ENCODE assay signal across 8 cellular contexts in the genomic region with DNA sequence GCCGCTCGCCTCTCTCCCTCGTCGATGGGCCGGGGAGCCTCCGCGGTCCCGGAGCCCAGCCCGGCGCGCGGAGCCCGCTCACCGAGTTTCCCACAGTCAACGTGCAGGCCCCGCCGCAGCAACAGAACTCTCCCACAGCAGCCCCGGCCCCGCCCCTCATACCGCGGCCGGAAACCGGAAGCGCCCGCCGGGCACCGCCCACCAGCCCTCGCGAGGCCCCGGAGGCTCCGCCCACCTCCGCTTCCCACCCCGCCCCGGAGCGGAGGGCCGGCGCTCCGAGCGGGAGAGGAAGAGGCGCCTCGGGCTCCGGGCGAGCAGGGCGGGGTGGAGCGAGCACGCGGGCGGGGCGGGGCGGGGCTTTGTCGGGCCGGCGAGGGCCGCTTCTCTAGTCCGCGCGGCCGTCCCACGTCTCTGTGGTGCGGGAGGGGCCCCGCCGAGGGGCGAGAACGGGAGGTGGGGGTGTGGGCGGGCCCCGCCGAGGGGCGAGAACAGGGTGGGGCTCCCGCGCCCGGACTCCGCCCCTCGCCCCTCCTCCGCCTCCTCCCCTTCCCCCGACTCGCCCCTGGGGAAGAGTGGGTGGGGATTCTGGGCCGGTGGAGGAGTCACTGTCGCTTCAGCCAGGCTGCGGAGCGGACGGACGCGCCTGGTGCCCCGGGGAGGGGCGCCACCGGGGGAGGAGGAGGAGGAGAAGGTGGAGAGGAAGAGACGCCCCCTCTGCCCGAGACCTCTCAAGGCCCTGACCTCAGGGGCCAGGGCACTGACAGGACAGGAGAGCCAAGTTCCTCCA. TPM values are rescaled to one million over a fixed set of nuclear protein-coding genes. Genes with fewer than 3 reads are reported as not detected.
A peak's percentile ranks its signal among the peaks of the same experiment; 100 is the strongest.
DNase-seq lines count a peak whose midpoint lies in the region; ATAC-seq and TF ChIP-seq lines count a peak whose summit lies in the region.

Gene ABCD1 (plus strand): TSS at position 605 of the 787 bp plus-strand sequence. CDS start 411 bp downstream, outside the sequence.
Gene BCAP31 (minus strand): TSS at position 136 of the 787 bp plus-strand sequence. CDS start 1,143 bp downstream, outside the sequence.

- peak within 1 kb of the TSS; percentile 87 for H3K4me2 ChIP-seq in fibroblast of lung (ENCODE audit: extremely low read depth, insufficient read depth, low read length)

- peak within 1 kb of the TSS; percentile 62 for H3K27ac ChIP-seq in fibroblast of lung (ENCODE audit: insufficient read depth, low read length)

- POLR2A ChIA-PET in naive thymus-derived CD8-positive, alpha-beta T cell (lab: Charles Lee): interaction anchor here (0.6 to 0.8 kb wide), 3 partner anchors 155 to 818 kb away, joined by 3 to 5 read pairs (median 4); no protein-coding TSS in a partner anchor

- H4K20me1 ChIP-seq in fibroblast of lung (ENCODE audit: control insufficient read depth, extremely low read depth, insufficient read depth, low read length): no peaks in the 10 kb centered on the region

- DNase-seq in DMS153 treated with DMSO at 0.1 percent for 48 hours (lab: John Stamatoyannopoulos, UW; ENCODE audit: unreplicated experiment): peak; percentile 89
- DNase-seq in KBM-7: peak; percentile 95
- DNase-seq in RPMI7951 (ENCODE audit: low read depth): peak; percentile 83
- peak; percentile 86 for DNase-seq in activated T-helper 1 cell treated with anti-CD3 and anti-CD28 coated beads, Interleukin-12 subunit alpha, Interleukin-12 subunit beta, Interleukin-2, Interleukin-4 antibody, amounts not matched to agents 30 ng/mL and 10 ng/mL and 1 ng/mL, durations not matched to agents 14 hours and 24 hours and 36 hours (ENCODE audit: low spot score)
- peak; percentile 77 to 86 for DNase-seq in fibroblast of lung (ENCODE audit: low read depth in 2 of 2)
- DNase-seq in naive thymus-derived CD8-positive, alpha-beta T cell: peak; percentile 80 to 92 (median 88)

- H3K9ac ChIP-seq in fibroblast of lung (ENCODE audit: insufficient read depth, low read length): peak within 1 kb of the TSS; percentile 61

- H3K27me3 ChIP-seq in fibroblast of lung (ENCODE audit: control insufficient read depth, insufficient read depth, low read length): no peaks in the 10 kb centered on the region

- H3K36me3 ChIP-seq in fibroblast of lung (ENCODE audit: control insufficient read depth, insufficient read depth, low read length): peaks cover 2% of the 10 kb centered on the region

- peaks cover 17% of the 10 kb centered on the region for H3K4me1 Mint-ChIP-seq in activated T-helper 1 cell treated with anti-CD3 and anti-CD28 coated beads, Interleukin-12 subunit alpha, Interleukin-12 subunit beta, Interleukin-2, Interleukin-4 antibody, amounts not matched to agents 30 ng/mL and 10 ng/mL and 1 ng/mL, durations not matched to agents 14 hours and 24 hours and 36 hours (ENCODE audit: low read depth)
- peaks cover 3 to 47% (median 35%) of the 10 kb centered on the region in 4 donors for H3K4me1 Mint-ChIP-seq in naive thymus-derived CD8-positive, alpha-beta T cell
- peaks cover 33% of the 10 kb centered on the region for H3K4me1 Mint-ChIP-seq in stimulated activated memory B cell treated with anti-CD40 and anti-IgM and Interleukin-4, amounts not matched to agents 10 μg/mL and 1 μg/mL and 100 μg/mL, for 72 hours

- no peak for TF ChIP-seq CTCF in fibroblast of lung (conservative IDR thresholded peaks at IDR 0.05 in 1 of 2, IDR thresholded peaks at IDR 0.05 in 1 of 2; ENCODE audit: low read depth in 1 of 2, low read length in 2 of 2)

- no peaks in the 10 kb centered on the region for H3K9me3 ChIP-seq in fibroblast of lung (ENCODE audit: control insufficient read depth, insufficient read depth, low read depth, low read length)

- H3K27ac Mint-ChIP-seq in activated T-helper 1 cell treated with anti-CD3 and anti-CD28 coated beads, Interleukin-12 subunit alpha, Interleukin-12 subunit beta, Interleukin-2, Interleukin-4 antibody, amounts not matched to agents 30 ng/mL and 10 ng/mL and 1 ng/mL, durations not matched to agents 14 hours and 24 hours and 36 hours: peak within 1 kb of the TSS; percentile 85
- peak within 1 kb of the TSS; percentile 31 to 92 (median 83) for H3K27ac Mint-ChIP-seq in naive thymus-derived CD8-positive, alpha-beta T cell
- peak within 1 kb of the TSS; percentile 86 for H3K27ac Mint-ChIP-seq in stimulated activated memory B cell treated with anti-CD40 and anti-IgM and Interleukin-4, amounts not matched to agents 10 μg/mL and 1 μg/mL and 100 μg/mL, for 72 hours

- peak within 1 kb of the TSS; percentile 92 for H3K4me3 Mint-ChIP-seq in activated T-helper 1 cell treated with anti-CD3 and anti-CD28 coated beads, Interleukin-12 subunit alpha, Interleukin-12 subunit beta, Interleukin-2, Interleukin-4 antibody, amounts not matched to agents 30 ng/mL and 10 ng/mL and 1 ng/mL, durations not matched to agents 14 hours and 24 hours and 36 hours
- H3K4me3 Mint-ChIP-seq in naive thymus-derived CD8-positive, alpha-beta T cell: peak within 1 kb of the TSS; percentile 77 to 92 (median 86)
- peak within 1 kb of the TSS; percentile 91 for H3K4me3 Mint-ChIP-seq in stimulated activated memory B cell treated with anti-CD40 and anti-IgM and Interleukin-4, amounts not matched to agents 10 μg/mL and 1 μg/mL and 100 μg/mL, for 72 hours

- peaks cover 14% of the 10 kb centered on the region for H3K79me2 ChIP-seq in fibroblast of lung (ENCODE audit: control insufficient read depth, insufficient read depth, low read length)

- H2AFZ ChIP-seq in fibroblast of lung (ENCODE audit: low read length): no peak within 1 kb of the TSS

- H3K36me3 Mint-ChIP-seq in activated T-helper 1 cell treated with anti-CD3 and anti-CD28 coated beads, Interleukin-12 subunit alpha, Interleukin-12 subunit beta, Interleukin-2, Interleukin-4 antibody, amounts not matched to agents 30 ng/mL and 10 ng/mL and 1 ng/mL, durations not matched to agents 14 hours and 24 hours and 36 hours (ENCODE audit: low read depth): peaks cover 14% of the 10 kb centered on the region
- H3K36me3 Mint-ChIP-seq in naive thymus-derived CD8-positive, alpha-beta T cell: peaks cover 0 to 20% (median 2%) of the 10 kb centered on the region in 3 donors
- H3K36me3 Mint-ChIP-seq in stimulated activated memory B cell treated with anti-CD40 and anti-IgM and Interleukin-4, amounts not matched to agents 10 μg/mL and 1 μg/mL and 100 μg/mL, for 72 hours: no peaks in the 10 kb centered on the region

- intact Hi-C loops in activated T-helper 1 cell treated with anti-CD3 and anti-CD28 coated beads, Interleukin-12 subunit alpha, Interleukin-12 subunit beta, Interleukin-2, Interleukin-4 antibody, amounts not matched to agents 30 ng/mL and 10 ng/mL and 1 ng/mL, durations not matched to agents 14 hours and 24 hours and 36 hours (cut with micrococcal nuclease): loop anchor here (1.0 to 10.0 kb wide), 6 partner anchors 70 to 823 kb away; partner anchors contain the start of genes ARHGAP4, HCFC1, IDH3G and IKBKG

- H3K9me3 Mint-ChIP-seq in activated T-helper 1 cell treated with anti-CD3 and anti-CD28 coated beads, Interleukin-12 subunit alpha, Interleukin-12 subunit beta, Interleukin-2, Interleukin-4 antibody, amounts not matched to agents 30 ng/mL and 10 ng/mL and 1 ng/mL, durations not matched to agents 14 hours and 24 hours and 36 hours: no peaks in the 10 kb centered on the region
- H3K9me3 Mint-ChIP-seq in naive thymus-derived CD8-positive, alpha-beta T cell: no peaks in the 10 kb centered on the region
- H3K9me3 Mint-ChIP-seq in stimulated activated memory B cell treated with anti-CD40 and anti-IgM and Interleukin-4, amounts not matched to agents 10 μg/mL and 1 μg/mL and 100 μg/mL, for 72 hours: no peaks in the 10 kb centered on the region

- H3K4me3 ChIP-seq in fibroblast of lung (replicated peaks in 1 of 4; ENCODE audit: control extremely low read depth in 1 of 4, insufficient read depth in 1 of 4, low read depth in 3 of 4, low read length in 4 of 4): peak within 1 kb of the TSS; percentile 59 to 70 (median 66)

- H3K4me1 ChIP-seq in fibroblast of lung (ENCODE audit: control insufficient read depth, extremely low read depth, insufficient read depth, low read length): peaks cover 10% of the 10 kb centered on the region

- peak; percentile 50 for ATAC-seq in GM21619 (IDR thresholded peaks at IDR 0.05; ENCODE audit: unreplicated experiment)
- ATAC-seq in naive thymus-derived CD8-positive, alpha-beta T cell: peak; percentile 66 to 76
- peak; percentile 84 for ATAC-seq in stimulated activated memory B cell treated with anti-CD40 and anti-IgM and Interleukin-4, amounts not matched to agents 10 μg/mL and 1 μg/mL and 100 μg/mL, for 72 hours

- in situ Hi-C loops in KBM-7 (cut with MboI; ENCODE audit: low pct_unique_long_range_greater_than_20kb, low sequenced_read_pairs): no loop called here

- no peaks in the 10 kb centered on the region for H3K27me3 Mint-ChIP-seq in activated T-helper 1 cell treated with anti-CD3 and anti-CD28 coated beads, Interleukin-12 subunit alpha, Interleukin-12 subunit beta, Interleukin-2, Interleukin-4 antibody, amounts not matched to agents 30 ng/mL and 10 ng/mL and 1 ng/mL, durations not matched to agents 14 hours and 24 hours and 36 hours (ENCODE audit: insufficient read depth)
- no peaks in the 10 kb centered on the region for H3K27me3 Mint-ChIP-seq in naive thymus-derived CD8-positive, alpha-beta T cell
- no peaks in the 10 kb centered on the region for H3K27me3 Mint-ChIP-seq in stimulated activated memory B cell treated with anti-CD40 and anti-IgM and Interleukin-4, amounts not matched to agents 10 μg/mL and 1 μg/mL and 100 μg/mL, for 72 hours

RNA-seq across cellular contexts. Expression of gene ABCD1, which starts in this region (rescaled TPM):
- total RNA-seq in RPMI7951 (2014; rRNA removed; shearing (Covaris generic)): 7.0 and 9.8 TPM in 2 replicates
- total RNA-seq in activated T-helper 1 cell treated with anti-CD3 and anti-CD28 coated beads, Interleukin-12 subunit alpha, Interleukin-12 subunit beta, Interleukin-2, Interleukin-4 antibody, amounts not matched to agents 30 ng/mL and 10 ng/mL and 1 ng/mL, durations not matched to agents 14 hours and 24 hours and 36 hours: 8.4 TPM in 2 replicates
- 6.9 and 12.7 TPM in 2 replicates for total RNA-seq in fibroblast of lung
- 4.0 and 4.6 TPM in 2 replicates for polyA plus RNA-seq in fibroblast of lung
- polyA plus RNA-seq in fibroblast of lung (2012): 10.7 and 14.4 TPM in 2 replicates
- polyA minus RNA-seq in fibroblast of lung (ENCODE audit: low replicate concordance): 12.1 and 13.0 TPM in 2 replicates
- 1 to 10 TPM; 5.8 to 7.3 TPM for total RNA-seq in naive thymus-derived CD8-positive, alpha-beta T cell
- 1 to 10 TPM; 1.1 to 2.1 (median 2.0) TPM for polyA plus RNA-seq in naive thymus-derived CD8-positive, alpha-beta T cell

RNA-seq across cellular contexts. Expression of gene BCAP31, which starts in this region (rescaled TPM):
- 128 and 135 TPM in 2 replicates for total RNA-seq in RPMI7951 (2014; rRNA removed; shearing (Covaris generic))
- total RNA-seq in activated T-helper 1 cell treated with anti-CD3 and anti-CD28 coated beads, Interleukin-12 subunit alpha, Interleukin-12 subunit beta, Interleukin-2, Interleukin-4 antibody, amounts not matched to agents 30 ng/mL and 10 ng/mL and 1 ng/mL, durations not matched to agents 14 hours and 24 hours and 36 hours: 156 and 166 TPM in 2 replicates
- 94.8 and 133 TPM in 2 replicates for total RNA-seq in fibroblast of lung
- 94.0 and 114 TPM in 2 replicates for polyA plus RNA-seq in fibroblast of lung
- polyA plus RNA-seq in fibroblast of lung (2012): 138 and 160 TPM in 2 replicates
- polyA minus RNA-seq in fibroblast of lung (ENCODE audit: low replicate concordance): 160 and 202 TPM in 2 replicates
- 100 to 1,000 TPM; 108 to 118 TPM for total RNA-seq in naive thymus-derived CD8-positive, alpha-beta T cell
- polyA plus RNA-seq in naive thymus-derived CD8-positive, alpha-beta T cell: 100 to 1,000 TPM; 298 to 328 (median 319) TPM

Comparison
In these comparisons a context has a peak if more than half of its experiments do, and no peak if none do; other contexts are left out.
1. Peak in every context shown above with its lines: DNase-seq, ATAC-seq, H3K4me3 ChIP-seq and H3K27ac ChIP-seq.